Comparison of ENCODE assay signal across 1 cellular context in genomic region chr1:183148599-183148998, GRCh38.
TF ChIP-seq lines count a peak whose summit lies in the region.

No MANE protein-coding gene starts in this region.

TF ChIP-seq in neural cell, 6 proteins besides CTCF, POLR2A, EP300 and RAD21 (continued from another document):
- TF ChIP-seq REST (IDR thresholded peaks at IDR 0.05; ENCODE audit: borderline replicate concordance) (no peak), SMC3 (conservative IDR thresholded peaks at IDR 0.05; ENCODE audit: poor library complexity) (no peak), POLR2AphosphoS5 (IDR thresholded peaks at IDR 0.05) (peak; percentile 38)
